Comparison of ENCODE assay signal across 13 cellular contexts in genomic region chr11:60761436-60762190, GRCh38. TPM values are rescaled to one million over a fixed set of nuclear protein-coding genes. Genes with fewer than 3 reads are reported as not detected.
DNase-seq lines count a peak whose midpoint lies in the region; ATAC-seq, FAIRE-seq and TF ChIP-seq lines count a peak whose summit lies in the region.
"Had no signal": no experiment of that assay in that cellular context is flagged by ENCODE, and none has a peak within 500 bp of the region (broad histone marks: within the 10 kb centered on the region; RNA-seq: fewer than 3 reads in every experiment).

No MANE protein-coding gene starts in this region.

- H3K27ac ChIP-seq in small intestine (ENCODE audit: low read depth in 1 of 2, low read length in 1 of 2) = no peak overlapping the region
- H3K27ac ChIP-seq in PC-3 (ENCODE audit: low read length) = no peak overlapping the region
- H3K27ac ChIP-seq: stomach had no signal

- H3K27me3 ChIP-seq in small intestine (ENCODE audit: control insufficient read depth in 2 of 2, insufficient read depth in 2 of 2, low read length in 2 of 2) (no peaks in the 10 kb centered on the region), PC-3 (ENCODE audit: low read length) (peaks cover 56% of the 10 kb centered on the region)

- ATAC-seq in GM18870 (IDR thresholded peaks at IDR 0.05; ENCODE audit: unreplicated experiment) (peak; percentile 31), GM21619 (IDR thresholded peaks at IDR 0.05; ENCODE audit: unreplicated experiment) (peak; percentile 22), PC-3 (no peak), HG02973 (IDR thresholded peaks at IDR 0.05; ENCODE audit: unreplicated experiment) (no peak)
- ATAC-seq: effector memory CD8-positive, alpha-beta T cell; Panc1 had no signal

- no peak overlapping the region for H3K4me2 ChIP-seq in PC-3 (ENCODE audit: low read length)
- H3K4me2 ChIP-seq: smooth muscle cell had no signal

- no peak overlapping the region for H2AFZ ChIP-seq in PC-3 (ENCODE audit: low read length)

- intact Hi-C loops in PC-3 (cut with micrococcal nuclease) = loop anchor here (5.0 kb wide), 1 partner anchor 494 kb away; no protein-coding TSS in a partner anchor

- H3K36me3 ChIP-seq in small intestine (ENCODE audit: control insufficient read depth in 2 of 2, insufficient read depth in 2 of 2, low read length in 2 of 2) (no peaks in the 10 kb centered on the region), PC-3 (ENCODE audit: low read depth, low read length) (no peaks in the 10 kb centered on the region)
- H3K36me3 ChIP-seq: stomach had no signal

- H3K4me1 ChIP-seq in small intestine (ENCODE audit: control insufficient read depth in 2 of 2, insufficient read depth in 1 of 2, low read depth in 1 of 2, low read length in 1 of 2) = peaks cover 0 to 3% of the 10 kb centered on the region in 2 donors
- H3K4me1 ChIP-seq in PC-3 (ENCODE audit: insufficient read depth, low read length) = peaks cover 10% of the 10 kb centered on the region
- H3K4me1 ChIP-seq: stomach had no signal

- DNase-seq in Kasumi-1 (lab: John Stamatoyannopoulos, UW) (peak; percentile 6 to 29), myocyte (ENCODE audit: low read depth) (peak; percentile 62), small intestine (no peak), PC-3 (no peak)
- DNase-seq: CD4-positive, alpha-beta T cell; effector memory CD8-positive, alpha-beta T cell; stomach had no signal

- 78 to 94% (median 94%) methylated on average over 4 of the region's 4 CpGs for WGBS in small intestine, 3 donors

- no peaks in the 10 kb centered on the region for H3K9me2 ChIP-seq in PC-3 (replicated peaks; ENCODE audit: low read length)

- H3K4me3 ChIP-seq in small intestine (ENCODE audit: low read depth in 1 of 2, low read length in 2 of 2) (no peak overlapping the region), PC-3 (ENCODE audit: low read length) (no peak overlapping the region)
- H3K4me3 ChIP-seq: smooth muscle cell, stomach had no signal

- no peaks in the 10 kb centered on the region for H3F3A ChIP-seq in PC-3 (ENCODE audit: low read length, unreplicated experiment)

- no peak overlapping the region for H3K9ac ChIP-seq in PC-3 (ENCODE audit: low read length)

- TF ChIP-seq CTCF in PC-3 (conservative IDR thresholded peaks at IDR 0.05; ENCODE audit: low read depth, low read length) = no peak

- H4K20me1 ChIP-seq in PC-3 (ENCODE audit: low read length) = no peaks in the 10 kb centered on the region

- CTCF ChIA-PET in PC-3 (lab: Charles Lee) = no interaction called here

- POLR2A ChIA-PET in PC-3 (lab: Charles Lee; ENCODE audit: unreplicated experiment) = no interaction called here

- H3K79me2 ChIP-seq in PC-3 (ENCODE audit: low read length) = no peaks in the 10 kb centered on the region

- BruUV-seq in PC-3 (replicated peaks; lab: Mats Ljungman, UMichigan) = no TSS peak

- FAIRE-seq in small intestine (lab: Jason Lieb, UNC) = no peak

- H3K9me3 ChIP-seq in small intestine (ENCODE audit: control insufficient read depth, low read depth) (no peaks in the 10 kb centered on the region), PC-3 (ENCODE audit: low read length) (no peaks in the 10 kb centered on the region)
- H3K9me3 ChIP-seq: stomach had no signal

RNA-seq across cellular contexts. Expression of gene MS4A15, which starts 4.9 kb away (rescaled TPM):
- not detected in 2 replicates for total RNA-seq in myocyte
- polyA plus RNA-seq in myocyte (2012) = not detected
- polyA plus RNA-seq in small intestine = 1 to 10 TPM in 2 of 3 donors, under 1 TPM in 1; 0.09 to 7.6 (median 5.1) TPM
- not detected in 2 replicates for total RNA-seq in PC-3 (2014; rRNA removed)
- total RNA-seq: CD4-positive, alpha-beta T cell; lung microvascular endothelial cell; smooth muscle cell; stomach had no signal
- polyA plus RNA-seq: smooth muscle cell, stomach had no signal

RNA-seq across cellular contexts. Expression of gene MS4A10, which starts 23.5 kb away (rescaled TPM):
- total RNA-seq in myocyte = not detected in 2 replicates
- polyA plus RNA-seq in myocyte (2012) = not detected
- 10 to 100 TPM in 2 of 3 donors, 1 to 10 TPM in 1; 9.5 to 61.9 (median 53.2) TPM for polyA plus RNA-seq in small intestine
- not detected in 2 replicates for total RNA-seq in PC-3 (2014; rRNA removed)
- total RNA-seq: CD4-positive, alpha-beta T cell; lung microvascular endothelial cell; smooth muscle cell had no signal
- polyA plus RNA-seq: smooth muscle cell, stomach had no signal

RNA-seq across cellular contexts. Expression of gene MS4A18, which starts 37.1 kb away (rescaled TPM):
- total RNA-seq in myocyte = not detected in 2 replicates
- polyA plus RNA-seq in myocyte (2012) = not detected
- 1 to 10 TPM in 1 of 3 donors, under 1 TPM in 1, not detected in 1; 0.97 to 1.1 TPM for polyA plus RNA-seq in small intestine
- total RNA-seq in PC-3 (2014; rRNA removed) = not detected in 2 replicates
- total RNA-seq: CD4-positive, alpha-beta T cell; lung microvascular endothelial cell; smooth muscle cell; stomach had no signal
- polyA plus RNA-seq: smooth muscle cell had no signal

Comparison
In these comparisons a context has a peak if more than half of its experiments do, and no peak if none do; other contexts are left out.
1. ATAC-seq: peak in GM18870 (single experiment) and GM21619 (single experiment); none in PC-3 (single experiment) and HG02973 (single experiment).
2. DNase-seq: peak in Kasumi-1 (2 of 2) and myocyte (single experiment); none in small intestine (single experiment) and PC-3 (single experiment).